ENCODE assay signal across 8 cellular contexts in the genomic region with DNA sequence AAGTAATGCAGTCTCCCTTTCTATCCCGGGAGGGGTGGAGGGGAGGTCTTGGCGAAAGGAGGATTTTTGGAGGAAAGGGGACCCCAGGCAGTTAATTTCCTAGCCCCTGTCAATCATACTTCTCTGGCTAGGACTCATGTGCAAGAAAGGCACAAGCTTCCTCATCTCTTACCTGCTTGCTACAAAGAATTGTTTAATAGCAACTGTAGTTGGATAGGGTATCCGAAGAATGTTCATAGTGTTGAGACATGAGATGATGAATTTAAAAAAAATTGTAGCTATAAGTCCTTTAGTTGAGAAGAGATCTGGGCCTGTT. TPM values are rescaled to one million over a fixed set of nuclear protein-coding genes. Genes with fewer than 3 reads are reported as not detected.
DNase-seq lines count a peak whose midpoint lies in the region; ATAC-seq and TF ChIP-seq lines count a peak whose summit lies in the region.

No MANE protein-coding gene starts in this region.

- TF ChIP-seq CTCF in liver (IDR thresholded peaks at IDR 0.05; ENCODE audit: low read depth, low read length, missing input control) (no peak), transverse colon (IDR thresholded peaks at IDR 0.05) (no peak)

- intact Hi-C loops in transverse colon (cut with DNase I; ENCODE audit: low total_unique reads), result no loop called here

- H3K9me3 ChIP-seq in liver (ENCODE audit: control insufficient read depth in 4 of 4, low read length in 3 of 4) (no peaks in the 10 kb centered on the region), transverse colon (no peaks in the 10 kb centered on the region)

- 15% methylated on average over 3 of the region's 3 CpGs for WGBS in liver
- WGBS in transverse colon (ENCODE audit: low coverage in 1 of 2), 2 donors, result 5 to 13% methylated on average over 3 of the region's 3 CpGs

- H3K27me3 ChIP-seq in liver (ENCODE audit: control insufficient read depth in 4 of 4, insufficient read depth in 4 of 4, low read length in 3 of 4) (no peaks in the 10 kb centered on the region), transverse colon (no peaks in the 10 kb centered on the region)

- H3K27me3 Mint-ChIP-seq in activated T-cell treated with anti-CD3 and anti-CD28 coated beads, Interleukin-2, amount 50 U/mL, for 4 hours (ENCODE audit: low read depth), result no peaks in the 10 kb centered on the region
- H3K27me3 Mint-ChIP-seq in activated naive CD8-positive, alpha-beta T cell treated with anti-CD3 and anti-CD28 coated beads for 36 hours, result no peaks in the 10 kb centered on the region

- H3K9ac ChIP-seq in liver (ENCODE audit: low read depth in 1 of 2, low read length in 2 of 2), result peak overlapping the region; percentile 60 to 72

- TF ChIP-seq EP300 in transverse colon (IDR thresholded peaks at IDR 0.05; ENCODE audit: low read depth), result no peak

- no peak for TF ChIP-seq RAD21 in liver (IDR thresholded peaks at IDR 0.05)

- in situ Hi-C loops in transverse colon (cut with MboI; ENCODE audit: low pct_ligation_motif_present in 1 of 4, low pct_unique_long_range_greater_than_20kb in 1 of 4, low sequenced_read_pairs in 3 of 4), result no loop called here

- no peak for ATAC-seq in activated T-cell treated with anti-CD3 and anti-CD28 coated beads, Interleukin-2, amount 50 U/mL, for 4 hours
- no peak for ATAC-seq in HG03175 (IDR thresholded peaks at IDR 0.05; ENCODE audit: unreplicated experiment)
- ATAC-seq in HG03280 (IDR thresholded peaks at IDR 0.05; ENCODE audit: unreplicated experiment), result no peak
- no peak for ATAC-seq in GM18519 (IDR thresholded peaks at IDR 0.05; ENCODE audit: low FRiP score, unreplicated experiment)

- no peaks in the 10 kb centered on the region for H3K36me3 ChIP-seq in liver (ENCODE audit: control insufficient read depth in 4 of 4, insufficient read depth in 3 of 4, low read depth in 1 of 4, low read length in 3 of 4)
- H3K36me3 ChIP-seq in transverse colon, result no peaks in the 10 kb centered on the region

- DNase-seq in activated T-cell treated with anti-CD3 and anti-CD28 coated beads, Interleukin-2, amount 50 U/mL, for 4 hours, result no peak
- no peak for DNase-seq in activated T-cell treated with anti-CD3 and anti-CD28 coated beads, Interleukin-2, amount 50 U/mL, for 1 hour
- no peak for DNase-seq in activated naive CD8-positive, alpha-beta T cell treated with anti-CD3 and anti-CD28 coated beads for 36 hours
- no peak for DNase-seq in transverse colon

- H3K36me3 Mint-ChIP-seq in activated T-cell treated with anti-CD3 and anti-CD28 coated beads, Interleukin-2, amount 50 U/mL, for 4 hours (ENCODE audit: insufficient read depth), result peaks cover 17% of the 10 kb centered on the region
- H3K36me3 Mint-ChIP-seq in activated naive CD8-positive, alpha-beta T cell treated with anti-CD3 and anti-CD28 coated beads for 36 hours, result peaks cover 30% of the 10 kb centered on the region

- peaks cover 44% of the 10 kb centered on the region for H3K4me1 Mint-ChIP-seq in activated T-cell treated with anti-CD3 and anti-CD28 coated beads, Interleukin-2, amount 50 U/mL, for 4 hours (ENCODE audit: low read depth)
- H3K4me1 Mint-ChIP-seq in activated naive CD8-positive, alpha-beta T cell treated with anti-CD3 and anti-CD28 coated beads for 36 hours, result peaks cover 34% of the 10 kb centered on the region

- H3K4me3 ChIP-seq in liver (ENCODE audit: low read depth in 1 of 3, low read length in 3 of 3) (peak overlapping the region; percentile 77 to 96 (median 84)), transverse colon (peak overlapping the region; percentile 47 to 91 (median 83))

- TF ChIP-seq POLR2A in transverse colon (IDR thresholded peaks at IDR 0.05), result no peak

- H3K27ac ChIP-seq in liver (ENCODE audit: low read depth in 1 of 2, low read length in 2 of 2) (no peak overlapping the region), transverse colon (peak overlapping the region; percentile 73 to 90 (median 80))

- H3K4me3 Mint-ChIP-seq in activated T-cell treated with anti-CD3 and anti-CD28 coated beads, Interleukin-2, amount 50 U/mL, for 4 hours, result peak overlapping the region; percentile 95
- H3K4me3 Mint-ChIP-seq in activated naive CD8-positive, alpha-beta T cell treated with anti-CD3 and anti-CD28 coated beads for 36 hours, result peak overlapping the region; percentile 94

- H3K27ac Mint-ChIP-seq in activated naive CD8-positive, alpha-beta T cell treated with anti-CD3 and anti-CD28 coated beads for 36 hours, result peak overlapping the region; percentile 84

- peaks cover 0 to 17% (median 13%) of the 10 kb centered on the region in 4 donors for H3K4me1 ChIP-seq in liver (ENCODE audit: control insufficient read depth in 4 of 4, insufficient read depth in 4 of 4, low read length in 3 of 4)
- H3K4me1 ChIP-seq in transverse colon, result peaks cover 5 to 33% (median 27%) of the 10 kb centered on the region in 4 donors

- H3K9me3 Mint-ChIP-seq in activated T-cell treated with anti-CD3 and anti-CD28 coated beads, Interleukin-2, amount 50 U/mL, for 4 hours, result no peaks in the 10 kb centered on the region
- no peaks in the 10 kb centered on the region for H3K9me3 Mint-ChIP-seq in activated naive CD8-positive, alpha-beta T cell treated with anti-CD3 and anti-CD28 coated beads for 36 hours

TF ChIP-seq in liver, 16 proteins besides CTCF, POLR2A, EP300 and RAD21:
- TF ChIP-seq, protein P1, sequence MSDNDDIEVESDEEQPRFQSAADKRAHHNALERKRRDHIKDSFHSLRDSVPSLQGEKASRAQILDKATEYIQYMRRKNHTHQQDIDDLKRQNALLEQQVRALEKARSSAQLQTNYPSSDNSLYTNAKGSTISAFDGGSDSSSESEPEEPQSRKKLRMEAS (IDR thresholded peaks at IDR 0.05), result no peak
- TF ChIP-seq, protein P2, sequence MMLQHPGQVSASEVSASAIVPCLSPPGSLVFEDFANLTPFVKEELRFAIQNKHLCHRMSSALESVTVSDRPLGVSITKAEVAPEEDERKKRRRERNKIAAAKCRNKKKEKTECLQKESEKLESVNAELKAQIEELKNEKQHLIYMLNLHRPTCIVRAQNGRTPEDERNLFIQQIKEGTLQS (IDR thresholded peaks at IDR 0.05), result no peak
- TF ChIP-seq FOXA1 (IDR thresholded peaks at IDR 0.05) (no peak), EGR1 (IDR thresholded peaks at IDR 0.05; ENCODE audit: low read depth in 2 of 2) (no peak), FOXA2 (IDR thresholded peaks at IDR 0.05) (no peak), HNF4A (conservative IDR thresholded peaks at IDR 0.05) (no peak), NR2F2 (IDR thresholded peaks at IDR 0.05) (no peak), TAF1 (conservative IDR thresholded peaks at IDR 0.05) (no peak)
- TF ChIP-seq, protein P3, sequence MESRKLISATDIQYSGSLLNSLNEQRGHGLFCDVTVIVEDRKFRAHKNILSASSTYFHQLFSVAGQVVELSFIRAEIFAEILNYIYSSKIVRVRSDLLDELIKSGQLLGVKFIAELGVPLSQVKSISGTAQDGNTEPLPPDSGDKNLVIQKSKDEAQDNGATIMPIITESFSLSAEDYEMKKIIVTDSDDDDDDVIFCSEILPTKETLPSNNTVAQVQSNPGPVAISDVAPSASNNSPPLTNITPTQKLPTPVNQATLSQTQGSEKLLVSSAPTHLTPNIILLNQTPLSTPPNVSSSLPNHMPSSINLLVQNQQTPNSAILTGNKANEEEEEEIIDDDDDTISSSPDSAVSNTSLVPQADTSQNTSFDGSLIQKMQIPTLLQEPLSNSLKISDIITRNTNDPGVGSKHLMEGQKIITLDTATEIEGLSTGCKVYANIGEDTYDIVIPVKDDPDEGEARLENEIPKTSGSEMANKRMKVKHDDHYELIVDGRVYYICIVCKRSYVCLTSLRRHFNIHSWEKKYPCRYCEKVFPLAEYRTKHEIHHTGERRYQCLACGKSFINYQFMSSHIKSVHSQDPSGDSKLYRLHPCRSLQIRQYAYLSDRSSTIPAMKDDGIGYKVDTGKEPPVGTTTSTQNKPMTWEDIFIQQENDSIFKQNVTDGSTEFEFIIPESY (IDR thresholded peaks at IDR 0.05), result no peak

RNA-seq across cellular contexts. Expression of a gene that starts 0.5 kb away (rescaled TPM):
- total RNA-seq in activated T-cell treated with anti-CD3 and anti-CD28 coated beads, Interleukin-2, amount 50 U/mL, for 4 hours, result 10 to 100 TPM in 1 of 3 donors, 1 to 10 TPM in 2; 7.6 to 11.1 (median 8.1) TPM
- total RNA-seq in activated naive CD8-positive, alpha-beta T cell treated with anti-CD3 and anti-CD28 coated beads for 36 hours, result 10 to 100 TPM; 17.3 to 18.0 TPM
- total RNA-seq in liver (10 to 100 TPM in 1 of 2 donors, 1 to 10 TPM in 1; 1.8 to 11.3 TPM), transverse colon (10 to 100 TPM in 1 of 4 donors, 1 to 10 TPM in 3; 2.2 to 80.0 (median 7.7) TPM)
- 1 to 10 TPM in 1 of 2 donors, under 1 TPM in 1; 0.71 to 1.0 TPM for polyA plus RNA-seq in liver

RNA-seq across cellular contexts. Expression of a gene that starts 0.8 kb away (rescaled TPM):
- 10 to 100 TPM; 21.9 to 25.4 (median 24.8) TPM for total RNA-seq in activated T-cell treated with anti-CD3 and anti-CD28 coated beads, Interleukin-2, amount 50 U/mL, for 4 hours
- 10 to 100 TPM; 29.6 to 33.8 TPM for total RNA-seq in activated naive CD8-positive, alpha-beta T cell treated with anti-CD3 and anti-CD28 coated beads for 36 hours
- 10 to 100 TPM in 1 of 2 donors, 1 to 10 TPM in 1; 1.9 to 16.4 TPM for total RNA-seq in liver
- polyA plus RNA-seq in liver, result 1 to 10 TPM; 2.0 to 2.7 TPM
- 1 to 10 TPM in 2 of 4 donors, not detected in 2; 3.8 to 4.3 TPM for total RNA-seq in transverse colon

RNA-seq across cellular contexts. Expression of a gene that starts 53.5 kb away (rescaled TPM):
- 10 to 100 TPM; 86.1 to 88.6 (median 87.9) TPM for total RNA-seq in activated T-cell treated with anti-CD3 and anti-CD28 coated beads, Interleukin-2, amount 50 U/mL, for 4 hours
- 10 to 100 TPM; 63.7 to 64.3 TPM for total RNA-seq in activated naive CD8-positive, alpha-beta T cell treated with anti-CD3 and anti-CD28 coated beads for 36 hours
- total RNA-seq in liver (10 to 100 TPM; 14.3 to 17.4 TPM), transverse colon (10 to 100 TPM in 3 of 4 donors, 1 to 10 TPM in 1; 6.0 to 18.1 (median 13.5) TPM)
- polyA plus RNA-seq in liver, result 1 to 10 TPM; 8.0 to 8.6 TPM

RNA-seq across cellular contexts. Expression of a gene that starts 53.7 kb away (rescaled TPM):
- 10 to 100 TPM; 21.6 to 22.0 (median 21.7) TPM for total RNA-seq in activated T-cell treated with anti-CD3 and anti-CD28 coated beads, Interleukin-2, amount 50 U/mL, for 4 hours
- 10 to 100 TPM; 20.0 to 20.9 TPM for total RNA-seq in activated naive CD8-positive, alpha-beta T cell treated with anti-CD3 and anti-CD28 coated beads for 36 hours
- total RNA-seq in liver, result 10 to 100 TPM in 1 of 2 donors, 1 to 10 TPM in 1; 6.6 to 18.3 TPM
- polyA plus RNA-seq in liver, result 1 to 10 TPM; 3.1 to 6.4 TPM
- 10 to 100 TPM in 3 of 4 donors, 1 to 10 TPM in 1; 8.2 to 30.8 (median 14.3) TPM for total RNA-seq in transverse colon

Comparison
In these comparisons a context has a peak if more than half of its experiments do, and no peak if none do; other contexts are left out.
1. H3K27ac ChIP-seq: peak in transverse colon (4 of 4); none in liver (0 of 2).